In the genomic region with DNA sequence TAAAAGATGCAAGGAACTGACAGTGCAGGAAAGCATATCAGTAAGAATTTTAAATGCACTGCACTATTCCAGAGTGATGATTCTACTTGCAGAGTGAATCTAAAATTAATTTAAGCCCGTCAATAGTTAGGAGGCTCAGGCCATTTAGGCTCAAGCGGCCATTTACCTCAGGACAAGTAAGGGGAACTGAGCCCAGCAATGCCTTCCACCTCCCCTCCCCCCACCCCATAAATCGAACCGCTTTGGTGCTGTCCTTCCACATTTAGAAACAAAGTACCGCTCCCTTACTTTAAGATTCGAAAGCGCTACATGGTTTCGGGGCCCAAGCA, we compare ENCODE assay signal across 8 cellular contexts. TPM values are rescaled to one million over a fixed set of nuclear protein-coding genes. Genes with fewer than 3 reads are reported as not detected.
DNase-seq lines count a peak whose midpoint lies in the region; ATAC-seq and TF ChIP-seq lines count a peak whose summit lies in the region.

No MANE protein-coding gene starts in this region.

- H3K4me3 ChIP-seq in LNCaP clone FGC (ENCODE audit: low read depth, low read length): peak overlapping the region; percentile 69
- peak overlapping the region; percentile 58 to 65 for H3K4me3 ChIP-seq in vagina

- no peaks in the 10 kb centered on the region for H3K27me3 Mint-ChIP-seq in memory B cell

- no peaks in the 10 kb centered on the region for H3K4me1 ChIP-seq in vagina

- peak overlapping the region; percentile 100 for H3K4me3 Mint-ChIP-seq in memory B cell

- intact Hi-C loops in vagina (cut with DNase I): no loop called here

- no peaks in the 10 kb centered on the region for H3K9me3 ChIP-seq in vagina

- no peaks in the 10 kb centered on the region for H3K9me3 Mint-ChIP-seq in memory B cell

- peaks cover 19% of the 10 kb centered on the region for H3K4me1 Mint-ChIP-seq in memory B cell

- no peaks in the 10 kb centered on the region for H3K27me3 ChIP-seq in vagina

- H3K36me3 Mint-ChIP-seq in memory B cell: peaks cover 20% of the 10 kb centered on the region

- ATAC-seq in GM18868 (IDR thresholded peaks at IDR 0.05; ENCODE audit: unreplicated experiment): peak; percentile 18
- no peak for ATAC-seq in memory B cell (ENCODE audit: low read depth)
- ATAC-seq in GM18520 (IDR thresholded peaks at IDR 0.05; ENCODE audit: unreplicated experiment): no peak
- no peak for ATAC-seq in HG02852 (IDR thresholded peaks at IDR 0.05; ENCODE audit: unreplicated experiment)

- no peak overlapping the region for H3K27ac Mint-ChIP-seq in memory B cell

- DNase-seq in LNCaP clone FGC (ENCODE audit: low read depth) (no peak), dermis blood vessel endothelial cell (peak; percentile 11), memory B cell (ENCODE audit: low spot score in 2 of 2) (no peak), vagina (ENCODE audit: extremely low spot score in 2 of 2) (no peak), NOMO-1 treated with dmso at 0.1 percent for 144 hours (lab: John Stamatoyannopoulos, UW; ENCODE audit: unreplicated experiment) (no peak)

- TF ChIP-seq CTCF in LNCaP clone FGC (IDR thresholded peaks at IDR 0.05; ENCODE audit: control insufficient read depth, extremely low read depth, insufficient read depth): no peak
- TF ChIP-seq CTCF in vagina (IDR thresholded peaks at IDR 0.05): no peak

- no peak for TF ChIP-seq POLR2A in vagina (IDR thresholded peaks at IDR 0.05)

- peak overlapping the region; percentile 73 for H3K27ac ChIP-seq in vagina

- peaks cover 0 to 11% of the 10 kb centered on the region in 2 donors for H3K36me3 ChIP-seq in vagina

RNA-seq across cellular contexts. Expression of a gene that starts 0.7 kb away (rescaled TPM):
- total RNA-seq in dermis blood vessel endothelial cell (15.8 and 16.0 TPM in 2 replicates), vagina (11.5 TPM)
